In the genomic region with DNA sequence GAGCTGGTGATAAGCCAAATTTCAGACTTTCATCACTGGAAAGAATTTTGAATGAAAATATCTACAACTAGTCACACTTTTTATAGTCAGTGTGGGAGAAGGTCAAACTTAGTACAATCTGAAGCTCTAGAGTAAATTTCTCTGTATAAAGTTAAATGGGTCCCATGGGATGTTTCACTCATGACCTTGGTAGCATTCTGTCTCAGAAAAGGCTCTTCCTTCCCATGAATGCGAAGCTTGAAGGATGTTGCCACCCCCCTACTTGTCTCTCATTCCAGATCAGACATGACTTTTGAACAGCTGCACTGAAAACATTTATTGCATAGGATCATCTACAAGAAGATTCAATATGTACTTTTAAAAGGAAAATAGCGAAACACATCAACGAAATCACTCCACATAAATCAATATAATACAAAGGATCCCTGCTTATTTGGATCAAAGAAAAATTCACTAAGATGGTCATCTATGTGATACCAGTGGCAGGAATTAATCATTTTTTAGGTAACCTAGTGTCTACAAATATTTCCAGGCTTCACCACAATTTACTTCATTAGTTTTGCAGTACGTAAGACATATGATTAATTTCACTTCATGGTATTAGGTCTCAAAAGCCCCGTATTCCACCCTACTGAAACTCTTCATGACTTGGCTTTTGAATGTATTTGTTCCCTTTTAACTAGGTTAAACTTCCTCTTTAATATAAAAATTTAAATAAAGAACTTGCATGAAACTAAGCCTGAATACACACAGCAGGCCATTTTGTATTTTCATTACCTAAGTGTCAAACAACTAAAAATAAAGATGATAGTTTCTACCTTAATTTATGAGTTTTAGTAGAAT, we compare ENCODE assay signal across 14 cellular contexts. TPM values are rescaled to one million over a fixed set of nuclear protein-coding genes. Genes with fewer than 3 reads are reported as not detected.
A peak's percentile ranks its signal among the peaks of the same experiment; 100 is the strongest.
DNase-seq lines count a peak whose midpoint lies in the region; ATAC-seq, FAIRE-seq and TF ChIP-seq lines count a peak whose summit lies in the region.
"Had no signal": no experiment of that assay in that cellular context is flagged by ENCODE, and none has a peak within 500 bp of the region (broad histone marks: within the 10 kb centered on the region; RNA-seq: fewer than 3 reads in every experiment).

No MANE protein-coding gene starts in this region.

- H3K9me3 ChIP-seq in CD4-positive, CD25-positive, alpha-beta regulatory T cell (ENCODE audit: control insufficient read depth in 2 of 2, low read length in 2 of 2), result no peaks in the 10 kb centered on the region
- no peaks in the 10 kb centered on the region for H3K9me3 ChIP-seq in upper lobe of right lung
- H3K9me3 ChIP-seq: Caco-2, Peyer's patch had no signal

- H3K4me3 Mint-ChIP-seq in CD4-positive, CD25-positive, alpha-beta regulatory T cell, result peak overlapping the region; percentile 72 to 99 (median 97)
- H3K4me3 Mint-ChIP-seq in memory B cell, result peak overlapping the region; percentile 69

- no peak for FAIRE-seq in urothelium cell line (lab: Jason Lieb, UNC)
- FAIRE-seq: HepG2, islet of Langerhans had no signal

- no peak for TF ChIP-seq CTCF in GM12875 (IDR thresholded peaks at IDR 0.05; ENCODE audit: borderline replicate concordance, insufficient read depth, low read depth, low read length)
- no peak for TF ChIP-seq CTCF in upper lobe of right lung (IDR thresholded peaks at IDR 0.05)
- TF ChIP-seq CTCF in RWPE1 (conservative IDR thresholded peaks at IDR 0.05; ENCODE audit: low read depth), result no peak

- H3K4me1 ChIP-seq in CD4-positive, CD25-positive, alpha-beta regulatory T cell (ENCODE audit: control insufficient read depth, insufficient read depth, low read length, poor library complexity, severe bottlenecking), result peaks cover 47% of the 10 kb centered on the region
- H3K4me1 ChIP-seq in upper lobe of right lung, result peaks cover 1% of the 10 kb centered on the region

- H3K36me3 ChIP-seq in CD4-positive, CD25-positive, alpha-beta regulatory T cell (ENCODE audit: control insufficient read depth, insufficient read depth, low read length), result peaks cover 19% of the 10 kb centered on the region
- no peaks in the 10 kb centered on the region for H3K36me3 ChIP-seq in upper lobe of right lung
- H3K36me3 ChIP-seq: Peyer's patch had no signal

- H3K4me1 Mint-ChIP-seq in CD4-positive, CD25-positive, alpha-beta regulatory T cell, result peaks cover 33 to 61% (median 54%) of the 10 kb centered on the region in 4 donors
- H3K4me1 Mint-ChIP-seq in memory B cell, result peaks cover 35% of the 10 kb centered on the region

- no peaks in the 10 kb centered on the region for H3K9me3 Mint-ChIP-seq in CD4-positive, CD25-positive, alpha-beta regulatory T cell
- no peaks in the 10 kb centered on the region for H3K9me3 Mint-ChIP-seq in memory B cell

- no peaks in the 10 kb centered on the region for H3K27me3 ChIP-seq in CD4-positive, CD25-positive, alpha-beta regulatory T cell (ENCODE audit: control insufficient read depth, insufficient read depth, low read length)
- H3K27me3 ChIP-seq in upper lobe of right lung, result no peaks in the 10 kb centered on the region
- H3K27me3 ChIP-seq: Peyer's patch had no signal

- intact Hi-C loops in upper lobe of right lung (cut with DNase I), result no loop called here

- DNase-seq in CD4-positive, CD25-positive, alpha-beta regulatory T cell, result no peak
- DNase-seq in SIG-M5 treated with dmso at 0.1 percent for 504 hours (lab: John Stamatoyannopoulos, UW; ENCODE audit: unreplicated experiment) (peak; percentile 63), memory B cell (ENCODE audit: low spot score in 2 of 2) (peak in 1 of 2 donors; percentile 34), DMS79 (lab: John Stamatoyannopoulos, UW) (no peak), upper lobe of right lung (no peak), urothelium cell line (ENCODE audit: low spot score) (no peak), RWPE1 (ENCODE audit: low spot score) (no peak)
- DNase-seq: activated gamma-delta T cell treated with Interleukin-2 at 50 U/mL for 16 hours, Caco-2, foreskin fibroblast, Peyer's patch had no signal

- peaks cover 25% of the 10 kb centered on the region for H3K36me3 Mint-ChIP-seq in CD4-positive, CD25-positive, alpha-beta regulatory T cell
- peaks cover 14% of the 10 kb centered on the region for H3K36me3 Mint-ChIP-seq in memory B cell

- CTCF ChIA-PET in RWPE1 (lab: Yijun Ruan, JAX), result interaction anchor here (0.6 kb wide), 2 partner anchors 355 to 422 kb away, joined by 3 to 5 read pairs; no protein-coding TSS in a partner anchor

- H3K27ac Mint-ChIP-seq in CD4-positive, CD25-positive, alpha-beta regulatory T cell, result peak overlapping the region; percentile 44 to 82 (median 54)
- H3K27ac Mint-ChIP-seq in memory B cell, result peak overlapping the region; percentile 99

- peak overlapping the region; percentile 99 for H3K4me3 ChIP-seq in CD4-positive, CD25-positive, alpha-beta regulatory T cell (ENCODE audit: low read depth, low read length)
- H3K4me3 ChIP-seq in GM12875 (ENCODE audit: low read depth, low read length) (peak overlapping the region; percentile 19), upper lobe of right lung (no peak overlapping the region)
- H3K4me3 ChIP-seq: Peyer's patch had no signal

- peak overlapping the region; percentile 92 for H3K27ac ChIP-seq in CD4-positive, CD25-positive, alpha-beta regulatory T cell (ENCODE audit: insufficient read depth, low read length, poor library complexity, severe bottlenecking)
- no peak overlapping the region for H3K27ac ChIP-seq in upper lobe of right lung
- H3K27ac ChIP-seq in RWPE1, result no peak overlapping the region

- POLR2A ChIA-PET in RWPE1 (lab: Yijun Ruan, JAX; ENCODE audit: low non-redundant PET), result no interaction called here

- H3K27me3 Mint-ChIP-seq in CD4-positive, CD25-positive, alpha-beta regulatory T cell, result peaks cover 8% of the 10 kb centered on the region
- no peaks in the 10 kb centered on the region for H3K27me3 Mint-ChIP-seq in memory B cell

- no peak for ATAC-seq in CD4-positive, CD25-positive, alpha-beta regulatory T cell (ENCODE audit: low read depth in 2 of 2)
- ATAC-seq in memory B cell (ENCODE audit: low read depth) (peak; percentile 11), upper lobe of right lung (no peak)
- ATAC-seq: HepG2 had no signal

RNA-seq across cellular contexts. Expression of gene ST8SIA4, which starts 4.4 kb away (rescaled TPM):
- total RNA-seq in CD4-positive, CD25-positive, alpha-beta regulatory T cell, result 55.2 TPM
- polyA plus RNA-seq in CD4-positive, CD25-positive, alpha-beta regulatory T cell, result 10 to 100 TPM; 18.8 to 34.2 (median 25.3) TPM
- total RNA-seq in upper lobe of right lung, result 17.8 TPM
- total RNA-seq: HepG2 had no signal
- polyA plus RNA-seq: HepG2 had no signal
